Comparison of ENCODE assay signal across 8 cellular contexts in the genomic region with DNA sequence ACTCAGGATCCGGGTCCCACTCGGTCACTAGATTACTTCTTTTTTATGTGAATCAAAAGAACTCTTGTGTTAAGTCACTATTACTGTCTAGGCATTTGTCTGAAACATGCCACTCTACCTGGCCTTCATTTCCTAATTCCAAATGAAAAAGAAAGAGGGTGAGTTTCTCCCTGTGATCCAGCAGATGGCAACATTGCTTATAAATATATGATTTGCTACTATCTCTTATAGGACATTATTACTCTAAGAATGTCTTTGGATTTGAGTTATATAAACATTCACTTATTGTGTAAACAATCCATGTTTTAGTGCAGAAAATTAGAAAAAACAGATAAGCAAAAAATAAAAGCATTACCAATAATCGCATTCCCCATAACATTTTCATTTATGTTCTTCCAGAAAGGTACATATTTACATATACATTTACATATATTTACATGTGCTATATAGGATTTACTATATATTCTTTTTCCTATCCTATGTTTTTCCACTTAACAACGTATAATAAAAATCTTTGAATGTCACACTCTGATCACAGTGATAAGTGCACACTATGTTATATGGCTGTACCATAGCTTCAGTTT.
DNase-seq lines count a peak whose midpoint lies in the region; ATAC-seq, FAIRE-seq and TF ChIP-seq lines count a peak whose summit lies in the region.

No MANE protein-coding gene starts in this region.

- peak; percentile 78 for TF ChIP-seq CTCF in 22Rv1 (IDR thresholded peaks at IDR 0.05)

- no peak overlapping the region for H3K27ac ChIP-seq in 22Rv1

- TF ChIP-seq POLR2A in GM12891 (IDR thresholded peaks at IDR 0.05; ENCODE audit: low read depth, low read length) = no peak

- FAIRE-seq in endometrium (lab: Jason Lieb, UNC) (peak; percentile 69), GM12891 (lab: Jason Lieb, UNC) (no peak)

- peak; percentile 61 for ATAC-seq in GM18502 (IDR thresholded peaks at IDR 0.05; ENCODE audit: poor library complexity, unreplicated experiment)
- ATAC-seq in HG03039 (IDR thresholded peaks at IDR 0.05; ENCODE audit: unreplicated experiment) = no peak
- ATAC-seq in HG03139 (IDR thresholded peaks at IDR 0.05; ENCODE audit: unreplicated experiment) = no peak
- ATAC-seq in HG03439 (IDR thresholded peaks at IDR 0.05; ENCODE audit: unreplicated experiment) = no peak

- DNase-seq in NCI-H446 (lab: John Stamatoyannopoulos, UW) = peak; percentile 2 to 31
- DNase-seq in GM12891 (ENCODE audit: insufficient read length, low spot score) = no peak

TF ChIP-seq in GM12891, 5 proteins besides CTCF, POLR2A, EP300 and RAD21:
- TF ChIP-seq PAX5 (IDR thresholded peaks at IDR 0.05; ENCODE audit: insufficient read depth, low read length, severe bottlenecking) (no peak), TAF1 (IDR thresholded peaks at IDR 0.05; ENCODE audit: low read depth, low read length) (no peak), POU2F2 (IDR thresholded peaks at IDR 0.05; ENCODE audit: low read depth, low read length) (no peak), POLR2AphosphoS5 (IDR thresholded peaks at IDR 0.05; ENCODE audit: low read depth, low read length) (no peak), SPI1 (IDR thresholded peaks at IDR 0.05; ENCODE audit: low read depth, low read length) (no peak)
